In genomic region chrX:41090568-41091238, GRCh38 we compare ENCODE assay signal across 13 cellular contexts. TPM values are rescaled to one million over a fixed set of nuclear protein-coding genes. Genes with fewer than 3 reads are reported as not detected.
A peak's percentile ranks its signal among the peaks of the same experiment; 100 is the strongest.
DNase-seq lines count a peak whose midpoint lies in the region; ATAC-seq and TF ChIP-seq lines count a peak whose summit lies in the region.
"Had no signal": no experiment of that assay in that cellular context is flagged by ENCODE, and none has a peak within 500 bp of the region (broad histone marks: within the 10 kb centered on the region; RNA-seq: fewer than 3 reads in every experiment).

No MANE protein-coding gene starts in this region.

- peaks cover 12% of the 10 kb centered on the region for H4K20me1 ChIP-seq in fibroblast of lung (ENCODE audit: control insufficient read depth, extremely low read depth, insufficient read depth, low read length)

- no peak overlapping the region for H3K4me3 Mint-ChIP-seq in activated CD4-positive, alpha-beta memory T cell treated with anti-CD3 and anti-CD28 coated beads for 36 hours
- H3K4me3 Mint-ChIP-seq in activated CD4-positive, alpha-beta memory T cell treated with anti-CD3 and anti-CD28 coated beads, Interleukin-2, amount 10 ng/mL, durations not matched to agents 7 days and 5 days: no peak overlapping the region
- H3K4me3 Mint-ChIP-seq in T-cell: peak overlapping the region; percentile 39 to 95 (median 62)
- no peak overlapping the region for H3K4me3 Mint-ChIP-seq in natural killer cell treated with Interleukin-12 subunit alpha and Interleukin-12 subunit beta and Interleukin-15 and Interleukin-18, amount 100 ng/mL, for 72 hours

- no peak overlapping the region for H2AFZ ChIP-seq in fibroblast of lung (ENCODE audit: low read length)

- H3K27ac Mint-ChIP-seq in activated CD4-positive, alpha-beta memory T cell treated with anti-CD3 and anti-CD28 coated beads for 36 hours: peak overlapping the region; percentile 74
- H3K27ac Mint-ChIP-seq in activated CD4-positive, alpha-beta memory T cell treated with anti-CD3 and anti-CD28 coated beads, Interleukin-2, amount 10 ng/mL, durations not matched to agents 7 days and 5 days: no peak overlapping the region
- H3K27ac Mint-ChIP-seq in T-cell: no peak overlapping the region
- peak overlapping the region in 1 of 2 donors; percentile 37 for H3K27ac Mint-ChIP-seq in natural killer cell treated with Interleukin-12 subunit alpha and Interleukin-12 subunit beta and Interleukin-15 and Interleukin-18, amount 100 ng/mL, for 72 hours

- H3K4me1 ChIP-seq in fibroblast of lung (ENCODE audit: control insufficient read depth, extremely low read depth, insufficient read depth, low read length) (peaks cover 2% of the 10 kb centered on the region), gastrocnemius medialis (peaks cover 51 to 67% of the 10 kb centered on the region in 2 donors), mesendoderm (ENCODE audit: control insufficient read depth, low read depth, low read length) (peaks cover 3% of the 10 kb centered on the region)

- H3K4me3 ChIP-seq in fibroblast of lung (replicated peaks in 1 of 4; ENCODE audit: control extremely low read depth in 1 of 4, insufficient read depth in 1 of 4, low read depth in 3 of 4, low read length in 4 of 4) (peak overlapping the region in 3 of 4 experiments; percentile 14 to 41 (median 38)), gastrocnemius medialis (peak overlapping the region in 1 of 4 donors; percentile 34), mesendoderm (ENCODE audit: low read length) (no peak overlapping the region)

- TF ChIP-seq CTCF in fibroblast of lung (conservative IDR thresholded peaks at IDR 0.05 in 1 of 2, IDR thresholded peaks at IDR 0.05 in 1 of 2; ENCODE audit: low read depth in 1 of 2, low read length in 2 of 2) (no peak), gastrocnemius medialis (IDR thresholded peaks at IDR 0.05 in 4 of 5, conservative IDR thresholded peaks at IDR 0.05 in 1 of 5) (no peak)

- H3K4me2 ChIP-seq in fibroblast of lung (ENCODE audit: extremely low read depth, insufficient read depth, low read length) (peak overlapping the region; percentile 71), mesendoderm (ENCODE audit: low read length) (no peak overlapping the region)

- H3K27me3 ChIP-seq in fibroblast of lung (ENCODE audit: control insufficient read depth, insufficient read depth, low read length) (no peaks in the 10 kb centered on the region), gastrocnemius medialis (no peaks in the 10 kb centered on the region), mesendoderm (ENCODE audit: insufficient read depth, low read length, poor library complexity) (no peaks in the 10 kb centered on the region)
- H3K27me3 ChIP-seq: adrenal gland had no signal

- in situ Hi-C loops in gastrocnemius medialis (cut with MboI; ENCODE audit: low sequenced_read_pairs in 4 of 4): no loop called here

- no peak for DNase-seq in activated CD4-positive, alpha-beta memory T cell treated with anti-CD3 and anti-CD28 coated beads for 36 hours
- no peak for DNase-seq in activated CD4-positive, alpha-beta memory T cell treated with anti-CD3 and anti-CD28 coated beads, Interleukin-2, amount 10 ng/mL, durations not matched to agents 7 days and 5 days
- DNase-seq in T-cell (no peak), fibroblast of lung (ENCODE audit: low read depth in 2 of 2) (peak in 1 of 2 donors; percentile 32), gastrocnemius medialis (no peak), mesendoderm (no peak), SW480 (ENCODE audit: low spot score) (no peak)
- no peak for DNase-seq in natural killer cell treated with Interleukin-12 subunit alpha and Interleukin-12 subunit beta and Interleukin-15 and Interleukin-18, amount 100 ng/mL, for 72 hours (ENCODE audit: low spot score)
- DNase-seq: ACHN, adrenal gland, NCI-H1436 treated with DMSO at 0.1 percent for 48 hours, small intestine had no signal

- TF ChIP-seq POLR2A in gastrocnemius medialis (IDR thresholded peaks at IDR 0.05): no peak

- H3K9me3 ChIP-seq in fibroblast of lung (ENCODE audit: control insufficient read depth, insufficient read depth, low read depth, low read length) (no peaks in the 10 kb centered on the region), gastrocnemius medialis (no peaks in the 10 kb centered on the region)
- H3K9me3 ChIP-seq: adrenal gland had no signal

- intact Hi-C loops in activated CD4-positive, alpha-beta memory T cell treated with anti-CD3 and anti-CD28 coated beads for 36 hours (cut with micrococcal nuclease): no loop called here
- intact Hi-C loops in gastrocnemius medialis (cut with DNase I; ENCODE audit: low total_unique reads): no loop called here

- no peak overlapping the region for H2BK120ac ChIP-seq in mesendoderm (ENCODE audit: low read depth, low read length)

- H3K23ac ChIP-seq in mesendoderm (ENCODE audit: low read length): no peak overlapping the region

- no peak overlapping the region for H4K5ac ChIP-seq in mesendoderm (ENCODE audit: low read length)

- H3K9ac ChIP-seq in fibroblast of lung (ENCODE audit: insufficient read depth, low read length): no peak overlapping the region
- no peak overlapping the region for H3K9ac ChIP-seq in mesendoderm (ENCODE audit: low read length)

- H3K9me3 Mint-ChIP-seq in activated CD4-positive, alpha-beta memory T cell treated with anti-CD3 and anti-CD28 coated beads for 36 hours: no peaks in the 10 kb centered on the region
- no peaks in the 10 kb centered on the region for H3K9me3 Mint-ChIP-seq in activated CD4-positive, alpha-beta memory T cell treated with anti-CD3 and anti-CD28 coated beads, Interleukin-2, amount 10 ng/mL, durations not matched to agents 7 days and 5 days
- H3K9me3 Mint-ChIP-seq in T-cell: no peaks in the 10 kb centered on the region
- H3K9me3 Mint-ChIP-seq in natural killer cell treated with Interleukin-12 subunit alpha and Interleukin-12 subunit beta and Interleukin-15 and Interleukin-18, amount 100 ng/mL, for 72 hours: no peaks in the 10 kb centered on the region

- peaks cover 98% of the 10 kb centered on the region for H3K79me2 ChIP-seq in fibroblast of lung (ENCODE audit: control insufficient read depth, insufficient read depth, low read length)
- peaks cover 85% of the 10 kb centered on the region for H3K79me2 ChIP-seq in mesendoderm (ENCODE audit: control insufficient read depth, insufficient read depth, low read length)

- no CpG with 5 or more reads among the region's 5 CpGs for WGBS in mesendoderm (ENCODE audit: extremely low coverage, insufficient coverage, low lambda C conversion rate)

- H3K79me1 ChIP-seq in mesendoderm (ENCODE audit: low read length): no peaks in the 10 kb centered on the region

- ATAC-seq in T-cell (replicated peaks in 1 of 4) (no peak), gastrocnemius medialis (no peak)
- ATAC-seq in natural killer cell treated with Interleukin-12 subunit alpha and Interleukin-12 subunit beta and Interleukin-15 and Interleukin-18, amount 100 ng/mL, for 72 hours: no peak
- ATAC-seq: Panc1 had no signal

- peaks cover 59% of the 10 kb centered on the region for H3K4me1 Mint-ChIP-seq in activated CD4-positive, alpha-beta memory T cell treated with anti-CD3 and anti-CD28 coated beads for 36 hours (ENCODE audit: low read depth)
- H3K4me1 Mint-ChIP-seq in activated CD4-positive, alpha-beta memory T cell treated with anti-CD3 and anti-CD28 coated beads, Interleukin-2, amount 10 ng/mL, durations not matched to agents 7 days and 5 days: peaks cover 50% of the 10 kb centered on the region
- H3K4me1 Mint-ChIP-seq in T-cell: peaks cover 75 to 86% (median 82%) of the 10 kb centered on the region in 3 donors
- peaks cover 31 to 54% of the 10 kb centered on the region in 2 donors for H3K4me1 Mint-ChIP-seq in natural killer cell treated with Interleukin-12 subunit alpha and Interleukin-12 subunit beta and Interleukin-15 and Interleukin-18, amount 100 ng/mL, for 72 hours (ENCODE audit: low read depth in 2 of 2)

- no peak overlapping the region for H2BK5ac ChIP-seq in mesendoderm (ENCODE audit: low read length)

- no peak overlapping the region for H2AK5ac ChIP-seq in mesendoderm (ENCODE audit: low read length)

- H4K8ac ChIP-seq in mesendoderm (ENCODE audit: low read depth, low read length): no peak overlapping the region

- H3K36me3 Mint-ChIP-seq in activated CD4-positive, alpha-beta memory T cell treated with anti-CD3 and anti-CD28 coated beads for 36 hours: peaks cover 6% of the 10 kb centered on the region
- peaks cover 27% of the 10 kb centered on the region for H3K36me3 Mint-ChIP-seq in activated CD4-positive, alpha-beta memory T cell treated with anti-CD3 and anti-CD28 coated beads, Interleukin-2, amount 10 ng/mL, durations not matched to agents 7 days and 5 days (ENCODE audit: low read depth)
- peaks cover 13% of the 10 kb centered on the region for H3K36me3 Mint-ChIP-seq in T-cell
- H3K36me3 Mint-ChIP-seq in natural killer cell treated with Interleukin-12 subunit alpha and Interleukin-12 subunit beta and Interleukin-15 and Interleukin-18, amount 100 ng/mL, for 72 hours: peaks cover 4% of the 10 kb centered on the region

- H2BK15ac ChIP-seq in mesendoderm (replicated peaks; ENCODE audit: low read depth): no peak overlapping the region

- no peak overlapping the region for H3K4ac ChIP-seq in mesendoderm (ENCODE audit: low read depth, low read length)

- POLR2A ChIA-PET in activated CD4-positive, alpha-beta memory T cell treated with anti-CD3 and anti-CD28 coated beads for 36 hours (lab: Charles Lee): interaction anchor here (0.9 kb wide), 1 partner anchor 21 kb away, joined by 3 read pairs; no protein-coding TSS in a partner anchor
- POLR2A ChIA-PET in activated CD4-positive, alpha-beta memory T cell treated with anti-CD3 and anti-CD28 coated beads, Interleukin-2, amount 10 ng/mL, durations not matched to agents 7 days and 5 days (lab: Charles Lee): no interaction called here
- POLR2A ChIA-PET in T-cell (lab: Charles Lee): interaction anchor here in 1 of 2 donors (0.5 to 0.9 kb wide), 2 partner anchors 8 to 30 kb away, joined by 3 read pairs; no protein-coding TSS in a partner anchor

- H3K18ac ChIP-seq in mesendoderm (ENCODE audit: low read length): no peak overlapping the region

- H3K36me3 ChIP-seq in fibroblast of lung (ENCODE audit: control insufficient read depth, insufficient read depth, low read length) (no peaks in the 10 kb centered on the region), gastrocnemius medialis (no peaks in the 10 kb centered on the region), mesendoderm (ENCODE audit: control insufficient read depth, insufficient read depth, low read length) (no peaks in the 10 kb centered on the region)
- H3K36me3 ChIP-seq: adrenal gland had no signal

- no peak overlapping the region for H3K56ac ChIP-seq in mesendoderm (ENCODE audit: low read length)

- CTCF ChIA-PET in activated CD4-positive, alpha-beta memory T cell treated with anti-CD3 and anti-CD28 coated beads for 36 hours (lab: Charles Lee): interaction anchor here (1.1 to 1.4 kb wide), 3 partner anchors 12 to 26 kb away, joined by 3 to 6 read pairs (median 3); no protein-coding TSS in a partner anchor
- CTCF ChIA-PET in activated CD4-positive, alpha-beta memory T cell treated with anti-CD3 and anti-CD28 coated beads, Interleukin-2, amount 10 ng/mL, durations not matched to agents 7 days and 5 days (lab: Charles Lee): interaction anchor here (1.0 kb wide), 2 partner anchors 24 to 25 kb away, joined by 3 to 5 read pairs; no protein-coding TSS in a partner anchor
- CTCF ChIA-PET in T-cell (lab: Charles Lee): interaction anchor here (0.6 to 3.4 kb wide), 3 partner anchors 11 to 24 kb away, joined by 4 to 18 read pairs (median 7); no protein-coding TSS in a partner anchor

- H3K27ac ChIP-seq in fibroblast of lung (ENCODE audit: insufficient read depth, low read length) (no peak overlapping the region), gastrocnemius medialis (peak overlapping the region in 3 of 4 donors; percentile 28 to 100 (median 97)), mesendoderm (ENCODE audit: low read depth, low read length) (no peak overlapping the region)
- H3K27ac ChIP-seq: adrenal gland had no signal

- no peaks in the 10 kb centered on the region for H3K27me3 Mint-ChIP-seq in activated CD4-positive, alpha-beta memory T cell treated with anti-CD3 and anti-CD28 coated beads for 36 hours
- H3K27me3 Mint-ChIP-seq in activated CD4-positive, alpha-beta memory T cell treated with anti-CD3 and anti-CD28 coated beads, Interleukin-2, amount 10 ng/mL, durations not matched to agents 7 days and 5 days: no peaks in the 10 kb centered on the region
- H3K27me3 Mint-ChIP-seq in T-cell: peaks cover 0 to 3% of the 10 kb centered on the region in 2 donors
- no peaks in the 10 kb centered on the region for H3K27me3 Mint-ChIP-seq in natural killer cell treated with Interleukin-12 subunit alpha and Interleukin-12 subunit beta and Interleukin-15 and Interleukin-18, amount 100 ng/mL, for 72 hours

RNA-seq across cellular contexts. Expression of gene USP9X, which starts 5.5 kb away (rescaled TPM):
- 10 to 100 TPM; 55.8 to 57.5 TPM for total RNA-seq in activated CD4-positive, alpha-beta memory T cell treated with anti-CD3 and anti-CD28 coated beads for 36 hours
- 10 to 100 TPM; 43.9 to 45.9 TPM for total RNA-seq in activated CD4-positive, alpha-beta memory T cell treated with anti-CD3 and anti-CD28 coated beads, Interleukin-2, amount 10 ng/mL, durations not matched to agents 7 days and 5 days
- total RNA-seq in T-cell: 10 to 100 TPM; 51.7 to 84.2 (median 62.7) TPM
- 98.4 and 161 TPM in 2 replicates for total RNA-seq in fibroblast of lung
- polyA plus RNA-seq in fibroblast of lung: 37.1 and 54.0 TPM in 2 replicates
- 35.2 and 60.1 TPM in 2 replicates for polyA plus RNA-seq in fibroblast of lung (2012)
- 107 and 153 TPM in 2 replicates for polyA minus RNA-seq in fibroblast of lung (ENCODE audit: low replicate concordance)
- total RNA-seq in gastrocnemius medialis: 100 to 1,000 TPM in 3 of 4 donors, 10 to 100 TPM in 1; 90.3 to 120 (median 110) TPM
- 22.1 TPM for polyA plus RNA-seq in mesendoderm (2013, experiment 1 of 2)
- 21.0 TPM for polyA plus RNA-seq in mesendoderm (2013, experiment 2 of 2)
- 10 to 100 TPM; 48.3 to 66.5 TPM for total RNA-seq in natural killer cell treated with Interleukin-12 subunit alpha and Interleukin-12 subunit beta and Interleukin-15 and Interleukin-18, amount 100 ng/mL, for 72 hours

Comparison
In these comparisons a context has a peak if more than half of its experiments do, and no peak if none do; other contexts are left out.
1. H3K4me3 Mint-ChIP-seq: peak in T-cell (3 of 3); none in activated CD4-positive, alpha-beta memory T cell treated with anti-CD3 and anti-CD28 coated beads for 36 hours (single experiment), activated CD4-positive, alpha-beta memory T cell treated with anti-CD3 and anti-CD28 coated beads, Interleukin-2, amount 10 ng/mL, durations not matched to agents 7 days and 5 days (single experiment) and natural killer cell treated with Interleukin-12 subunit alpha and Interleukin-12 subunit beta and Interleukin-15 and Interleukin-18, amount 100 ng/mL, for 72 hours (single experiment).
2. H3K27ac ChIP-seq: peak in gastrocnemius medialis (3 of 4); none in fibroblast of lung (single experiment) and mesendoderm (single experiment).